ENCODE assay signal across 9 cellular contexts in the genomic region with DNA sequence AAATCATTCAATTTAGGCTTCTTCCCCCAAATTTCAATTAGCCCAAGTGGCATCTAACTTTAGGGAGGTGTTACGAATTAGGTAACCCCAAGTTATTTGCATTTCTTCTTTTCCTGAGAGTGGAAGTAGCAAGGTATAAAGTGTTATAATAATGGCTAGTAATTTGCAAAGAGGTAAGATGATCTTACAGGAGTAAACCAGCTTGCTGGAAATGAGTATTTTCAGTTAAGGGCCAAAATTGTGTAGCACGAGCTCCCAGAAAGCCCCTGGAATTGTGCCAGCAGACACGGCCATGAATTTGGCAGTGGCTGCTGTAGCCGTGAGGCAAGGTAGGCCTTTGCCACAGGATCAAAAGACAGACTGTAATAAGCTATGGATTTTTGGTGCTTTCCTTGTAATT. TPM values are rescaled to one million over a fixed set of nuclear protein-coding genes. Genes with fewer than 3 reads are reported as not detected.
DNase-seq lines count a peak whose midpoint lies in the region; ATAC-seq and TF ChIP-seq lines count a peak whose summit lies in the region.
"Had no signal": no experiment of that assay in that cellular context is flagged by ENCODE, and none has a peak within 500 bp of the region (broad histone marks: within the 10 kb centered on the region; RNA-seq: fewer than 3 reads in every experiment).

No MANE protein-coding gene starts in this region.

- DNase-seq in NCI-H2029 (lab: John Stamatoyannopoulos, UW) (peak; percentile 14), choroid plexus epithelial cell (ENCODE audit: low read depth) (peak; percentile 73), gastrocnemius medialis (peak; percentile 38 to 45), HT-29 (ENCODE audit: low spot score) (no peak)
- no peak for DNase-seq in activated naive CD4-positive, alpha-beta T cell (lab: John Stamatoyannopoulos, UW)
- DNase-seq: DMS53, SW 1271 had no signal

- no peaks in the 10 kb centered on the region for H3K36me3 ChIP-seq in gastrocnemius medialis

- no peaks in the 10 kb centered on the region for H3K27me3 ChIP-seq in gastrocnemius medialis

- TF ChIP-seq CTCF in choroid plexus epithelial cell (conservative IDR thresholded peaks at IDR 0.05; ENCODE audit: low read depth, low read length) (no peak), gastrocnemius medialis (IDR thresholded peaks at IDR 0.05 in 4 of 5, conservative IDR thresholded peaks at IDR 0.05 in 1 of 5) (no peak)

- peaks cover 14 to 43% of the 10 kb centered on the region in 2 donors for H3K4me1 ChIP-seq in gastrocnemius medialis

- H3K4me3 ChIP-seq in choroid plexus epithelial cell (ENCODE audit: low read depth, low read length) (no peak overlapping the region), gastrocnemius medialis (no peak overlapping the region)

- no peaks in the 10 kb centered on the region for H3K9me3 ChIP-seq in gastrocnemius medialis

- in situ Hi-C loops in gastrocnemius medialis (cut with MboI; ENCODE audit: low sequenced_read_pairs in 4 of 4), result no loop called here

- ATAC-seq in HG02678 (IDR thresholded peaks at IDR 0.05; ENCODE audit: unreplicated experiment) (peak; percentile 49), gastrocnemius medialis (peak in 1 of 2 donors; percentile 14), GM18520 (IDR thresholded peaks at IDR 0.05; ENCODE audit: unreplicated experiment) (no peak)

- no peak for TF ChIP-seq POLR2A in gastrocnemius medialis (IDR thresholded peaks at IDR 0.05)

- intact Hi-C loops in gastrocnemius medialis (cut with DNase I; ENCODE audit: low total_unique reads), result loop anchor here (2.0 to 5.0 kb wide), 2 partner anchors 44 to 84 kb away; no protein-coding TSS in a partner anchor

- peak overlapping the region in 3 of 4 donors; percentile 26 to 56 (median 28) for H3K27ac ChIP-seq in gastrocnemius medialis

RNA-seq across cellular contexts. Expression of a gene that starts 38.0 kb away (rescaled TPM):
- 100 to 1,000 TPM in 3 of 4 donors, 10 to 100 TPM in 1; 70.8 to 395 (median 345) TPM for total RNA-seq in gastrocnemius medialis
- 31.3 and 44.4 TPM in 2 replicates for total RNA-seq in HT-29 (2014; rRNA removed; shearing (Covaris generic))

RNA-seq across cellular contexts. Expression of a gene that starts 44.7 kb away (rescaled TPM):
- total RNA-seq in gastrocnemius medialis, result 100 to 1,000 TPM in 2 of 4 donors, 10 to 100 TPM in 2; 58.3 to 197 (median 124) TPM
- total RNA-seq in HT-29 (2014; rRNA removed; shearing (Covaris generic)), result not detected in 2 replicates

Comparison
In these comparisons a context has a peak if more than half of its experiments do, and no peak if none do; other contexts are left out.
1. DNase-seq: peak in NCI-H2029 (single experiment), choroid plexus epithelial cell (single experiment) and gastrocnemius medialis (2 of 2); none in HT-29 (single experiment) and activated naive CD4-positive, alpha-beta T cell (0 of 4).
2. RNA of a gene that starts 44.7 kb away (total RNA-seq): 58.3 to 197 TPM in gastrocnemius medialis; not detected in HT-29; every median in the first group is over 10 times any median in the second.